Comparison of ENCODE assay signal across 17 cellular contexts in genomic region chr12:48143898-48144297, GRCh38. TPM values are rescaled to one million over a fixed set of nuclear protein-coding genes. Genes with fewer than 3 reads are reported as not detected.
DNase-seq lines count a peak whose midpoint lies in the region; ATAC-seq, FAIRE-seq and TF ChIP-seq lines count a peak whose summit lies in the region.
"Had no signal": no experiment of that assay in that cellular context is flagged by ENCODE, and none has a peak within 500 bp of the region (broad histone marks: within the 10 kb centered on the region; RNA-seq: fewer than 3 reads in every experiment).

No MANE protein-coding gene starts in this region.

- DNase-seq in CD4-positive, alpha-beta T cell: no peak
- DNase-seq in GM12892 (ENCODE audit: insufficient read length): no peak
- peak; percentile 17 for DNase-seq in iPS-NIHi11 (ENCODE audit: low spot score)
- DNase-seq in SK-N-DZ (ENCODE audit: low spot score): no peak
- no peak for DNase-seq in NCI-H2029 treated with DMSO at 0.1 percent for 48 hours (lab: John Stamatoyannopoulos, UW)
- DNase-seq: ACHN, AML-193, NCI-H1092, NCI-H524, PC-9 had no signal

- no peak for ATAC-seq in CD4-positive, alpha-beta T cell (ENCODE audit: poor library complexity)
- ATAC-seq in activated T-helper 17 cell treated with anti-CD3 and anti-CD28 coated beads, Interleukin-2, amount 50 U/mL, for 72 hours (replicated peaks): no peak
- ATAC-seq in GM21390 (IDR thresholded peaks at IDR 0.05; ENCODE audit: unreplicated experiment): no peak
- ATAC-seq: HCT116 had no signal

- intact Hi-C loops in CD4-positive, alpha-beta T cell (cut with DNase I, micrococcal nuclease): no loop called here

- no peak overlapping the region for H3K27ac ChIP-seq in CD4-positive, alpha-beta T cell (ENCODE audit: low read depth, low read length)
- H3K27ac ChIP-seq: KMS-11, PC-9, SJSA1 had no signal

- peak overlapping the region; percentile 31 for H3K27ac Mint-ChIP-seq in CD4-positive, alpha-beta T cell
- peak overlapping the region; percentile 58 for H3K27ac Mint-ChIP-seq in activated T-helper 17 cell treated with anti-CD3 and anti-CD28 coated beads, Interleukin-2, amount 50 U/mL, for 72 hours

- CTCF ChIA-PET in CD4-positive, alpha-beta T cell (lab: Charles Lee): interaction anchor here (2.1 kb wide), 1 partner anchor 14 kb away, joined by 5 read pairs; the partner anchor contains the start of gene ASB8

- H3K4me3 Mint-ChIP-seq in CD4-positive, alpha-beta T cell: no peak overlapping the region
- no peak overlapping the region for H3K4me3 Mint-ChIP-seq in activated T-helper 17 cell treated with anti-CD3 and anti-CD28 coated beads, Interleukin-2, amount 50 U/mL, for 72 hours

- FAIRE-seq in GM12892 (lab: Jason Lieb, UNC): no peak
- FAIRE-seq: GM19239 had no signal

- TF ChIP-seq CTCF in CD4-positive, alpha-beta T cell (IDR thresholded peaks at IDR 0.05): no peak

- no peaks in the 10 kb centered on the region for H3K27me3 Mint-ChIP-seq in CD4-positive, alpha-beta T cell
- no peaks in the 10 kb centered on the region for H3K27me3 Mint-ChIP-seq in activated T-helper 17 cell treated with anti-CD3 and anti-CD28 coated beads, Interleukin-2, amount 50 U/mL, for 72 hours

- H3K9me3 Mint-ChIP-seq in CD4-positive, alpha-beta T cell: no peaks in the 10 kb centered on the region
- no peaks in the 10 kb centered on the region for H3K9me3 Mint-ChIP-seq in activated T-helper 17 cell treated with anti-CD3 and anti-CD28 coated beads, Interleukin-2, amount 50 U/mL, for 72 hours

- H3K4me1 Mint-ChIP-seq in CD4-positive, alpha-beta T cell (ENCODE audit: low read depth): no peaks in the 10 kb centered on the region
- H3K4me1 Mint-ChIP-seq in activated T-helper 17 cell treated with anti-CD3 and anti-CD28 coated beads, Interleukin-2, amount 50 U/mL, for 72 hours: no peaks in the 10 kb centered on the region

- POLR2A ChIA-PET in CD4-positive, alpha-beta T cell (lab: Charles Lee): no interaction called here

- peaks cover 72% of the 10 kb centered on the region for H3K36me3 Mint-ChIP-seq in CD4-positive, alpha-beta T cell (ENCODE audit: low read depth)
- peaks cover 84% of the 10 kb centered on the region for H3K36me3 Mint-ChIP-seq in activated T-helper 17 cell treated with anti-CD3 and anti-CD28 coated beads, Interleukin-2, amount 50 U/mL, for 72 hours (ENCODE audit: low read depth)

- TF ChIP-seq POLR2A in GM12892 (IDR thresholded peaks at IDR 0.05; ENCODE audit: low read depth, low read length): 0 out of 2 replicates have a peak, but pooled peaks have one; percentile 17

- no peaks in the 10 kb centered on the region for H3K9me3 ChIP-seq in CD4-positive, alpha-beta T cell (ENCODE audit: control insufficient read depth, low read length)
- H3K9me3 ChIP-seq: SJSA1 had no signal

- H3K27me3 ChIP-seq in CD4-positive, alpha-beta T cell (ENCODE audit: control insufficient read depth, insufficient read depth, low read length): no peaks in the 10 kb centered on the region
- H3K27me3 ChIP-seq: SJSA1 had no signal

RNA-seq across cellular contexts. Expression of gene ASB8, which starts 13.4 kb away (rescaled TPM):
- 10 to 100 TPM; 50.9 TPM for total RNA-seq in CD4-positive, alpha-beta T cell
- 24.3 TPM for polyA plus RNA-seq in GM12892 (2012; ENCODE audit: missing spikeins)
- 10 to 100 TPM; 22.6 to 35.7 TPM for total RNA-seq in activated T-helper 17 cell treated with anti-CD3 and anti-CD28 coated beads, Interleukin-2, amount 50 U/mL, for 72 hours
- 21.9 and 25.8 TPM in 2 replicates for polyA plus RNA-seq in SK-N-DZ (2014; cell fraction: cytosol; rRNA removed)
- polyA plus RNA-seq in SK-N-DZ (2014; cell fraction: nucleus; rRNA removed): 9.7 and 22.2 TPM in 2 replicates

RNA-seq across cellular contexts. Expression of gene PFKM, which starts 24.7 kb away (rescaled TPM):
- total RNA-seq in CD4-positive, alpha-beta T cell: 1 to 10 TPM; 9.3 to 9.4 TPM
- 93.9 TPM for polyA plus RNA-seq in GM12892 (2012; ENCODE audit: missing spikeins)
- total RNA-seq in activated T-helper 17 cell treated with anti-CD3 and anti-CD28 coated beads, Interleukin-2, amount 50 U/mL, for 72 hours: 10 to 100 TPM; 57.3 to 83.3 TPM
- polyA plus RNA-seq in SK-N-DZ (2014; cell fraction: cytosol; rRNA removed): 112 and 127 TPM in 2 replicates
- 119 and 145 TPM in 2 replicates for polyA plus RNA-seq in SK-N-DZ (2014; cell fraction: nucleus; rRNA removed)

RNA-seq across cellular contexts. Expression of gene SENP1, which starts 38.0 kb away (rescaled TPM):
- 10 to 100 TPM; 20.3 to 25.7 TPM for total RNA-seq in CD4-positive, alpha-beta T cell
- polyA plus RNA-seq in GM12892 (2012; ENCODE audit: missing spikeins): 15.6 TPM
- 10 to 100 TPM; 37.5 to 42.3 TPM for total RNA-seq in activated T-helper 17 cell treated with anti-CD3 and anti-CD28 coated beads, Interleukin-2, amount 50 U/mL, for 72 hours
- polyA plus RNA-seq in SK-N-DZ (2014; cell fraction: cytosol; rRNA removed): 24.9 and 25.1 TPM in 2 replicates
- polyA plus RNA-seq in SK-N-DZ (2014; cell fraction: nucleus; rRNA removed): 11.6 and 31.6 TPM in 2 replicates

RNA-seq across cellular contexts. Expression of gene CCDC184, which starts 39.5 kb away (rescaled TPM):
- 1 to 10 TPM in 1 of 2 experiments, under 1 TPM in 1; 0.92 to 1.0 TPM for total RNA-seq in CD4-positive, alpha-beta T cell
- 0.15 TPM for polyA plus RNA-seq in GM12892 (2012; ENCODE audit: missing spikeins)
- under 1 TPM; 0.67 to 0.69 TPM for total RNA-seq in activated T-helper 17 cell treated with anti-CD3 and anti-CD28 coated beads, Interleukin-2, amount 50 U/mL, for 72 hours
- polyA plus RNA-seq in SK-N-DZ (2014; cell fraction: cytosol; rRNA removed): 10.0 and 10.2 TPM in 2 replicates
- 4.2 and 6.4 TPM in 2 replicates for polyA plus RNA-seq in SK-N-DZ (2014; cell fraction: nucleus; rRNA removed)
- total RNA-seq: PC-9 had no signal

RNA-seq across cellular contexts. Expression of gene OR10AD1, which starts 59.2 kb away (rescaled TPM):
- not detected for total RNA-seq in CD4-positive, alpha-beta T cell
- not detected for polyA plus RNA-seq in GM12892 (2012; ENCODE audit: missing spikeins)
- total RNA-seq in activated T-helper 17 cell treated with anti-CD3 and anti-CD28 coated beads, Interleukin-2, amount 50 U/mL, for 72 hours: not detected
- not detected in 2 replicates for polyA plus RNA-seq in SK-N-DZ (2014; cell fraction: cytosol; rRNA removed)
- polyA plus RNA-seq in SK-N-DZ (2014; cell fraction: nucleus; rRNA removed): not detected in 2 replicates
- total RNA-seq: M059J, PC-9, SJSA1 had no signal

Comparison
In these comparisons a context has a peak if more than half of its experiments do, and no peak if none do; other contexts are left out.
1. RNA of gene PFKM, which starts 24.7 kb away (total RNA-seq): 57.3 to 83.3 TPM in activated T-helper 17 cell treated with anti-CD3 and anti-CD28 coated beads, Interleukin-2, amount 50 U/mL, for 72 hours; 9.3 to 9.4 TPM in CD4-positive, alpha-beta T cell; every median in the first group is over 4 times any median in the second.